ENCODE assay signal across 10 cellular contexts in genomic region chr6:107731422-107732319, GRCh38.
DNase-seq lines count a peak whose midpoint lies in the region; ATAC-seq and TF ChIP-seq lines count a peak whose summit lies in the region.
"Had no signal": no experiment of that assay in that cellular context is flagged by ENCODE, and none has a peak within 500 bp of the region (broad histone marks: within the 10 kb centered on the region; RNA-seq: fewer than 3 reads in every experiment).

No MANE protein-coding gene starts in this region.

- no peak overlapping the region for H2AK5ac ChIP-seq in mesenchymal stem cell (ENCODE audit: low read length, severe bottlenecking)

- ATAC-seq in activated naive CD8-positive, alpha-beta T cell treated with anti-CD3 and anti-CD28 coated beads, Interleukin-2, amount 50 U/mL, for 24 hours: peak; percentile 39
- ATAC-seq in naive thymus-derived CD4-positive, alpha-beta T cell: peak; percentile 53
- ATAC-seq in HG02938 (IDR thresholded peaks at IDR 0.05; ENCODE audit: unreplicated experiment): no peak
- ATAC-seq in GM19035 (IDR thresholded peaks at IDR 0.05; ENCODE audit: unreplicated experiment): no peak

- peaks cover 0 to 3% (median 0%) of the 10 kb centered on the region in 8 donors for H3K9me3 Mint-ChIP-seq in CD4-positive, alpha-beta memory T cell
- no peaks in the 10 kb centered on the region for H3K9me3 Mint-ChIP-seq in activated naive CD8-positive, alpha-beta T cell treated with anti-CD3 and anti-CD28 coated beads, Interleukin-2, amount 50 U/mL, for 24 hours
- H3K9me3 Mint-ChIP-seq in naive thymus-derived CD4-positive, alpha-beta T cell: no peaks in the 10 kb centered on the region

- H3K4me1 ChIP-seq in CD4-positive, alpha-beta memory T cell (ENCODE audit: insufficient read depth, low read length): peaks cover 90% of the 10 kb centered on the region
- peaks cover 55 to 65% of the 10 kb centered on the region in 2 donors for H3K4me1 ChIP-seq in naive thymus-derived CD4-positive, alpha-beta T cell (ENCODE audit: control insufficient read depth in 2 of 2, insufficient read depth in 2 of 2, low read length in 2 of 2)
- no peaks in the 10 kb centered on the region for H3K4me1 ChIP-seq in mesenchymal stem cell (ENCODE audit: control insufficient read depth, insufficient read depth, low read depth, low read length)
- H3K4me1 ChIP-seq: sigmoid colon had no signal

- H2BK5ac ChIP-seq in mesenchymal stem cell (ENCODE audit: low read depth, low read length, poor library complexity, severe bottlenecking): no peak overlapping the region

- no peaks in the 10 kb centered on the region for H3K36me3 ChIP-seq in CD4-positive, alpha-beta memory T cell (ENCODE audit: insufficient read depth, low read length)
- H3K36me3 ChIP-seq in naive thymus-derived CD4-positive, alpha-beta T cell (ENCODE audit: control insufficient read depth in 2 of 3, insufficient read depth in 3 of 3, low read length in 3 of 3): peaks cover 0 to 4% (median 0%) of the 10 kb centered on the region in 3 experiments
- no peaks in the 10 kb centered on the region for H3K36me3 ChIP-seq in mesenchymal stem cell (ENCODE audit: control insufficient read depth in 1 of 2, insufficient read depth in 2 of 2, low read depth in 1 of 2, low read length in 2 of 2)
- H3K36me3 ChIP-seq: sigmoid colon had no signal

- peak overlapping the region; percentile 84 for H3K27ac ChIP-seq in CD4-positive, alpha-beta memory T cell (ENCODE audit: low read depth, low read length)
- H3K27ac ChIP-seq in naive thymus-derived CD4-positive, alpha-beta T cell (ENCODE audit: low read depth, low read length): peak overlapping the region; percentile 77
- no peak overlapping the region for H3K27ac ChIP-seq in mesenchymal stem cell (ENCODE audit: low read length, poor library complexity, severe bottlenecking)
- H3K27ac ChIP-seq: sigmoid colon had no signal

- 71% methylated on average over 17 of the region's 17 CpGs for WGBS in mesenchymal stem cell

- H2AFZ ChIP-seq in mesenchymal stem cell (ENCODE audit: low read depth, low read length): no peak overlapping the region

- H3K18ac ChIP-seq in mesenchymal stem cell (ENCODE audit: low read depth in 1 of 2, low read length in 2 of 2): no peak overlapping the region

- H3K4me3 Mint-ChIP-seq in CD4-positive, alpha-beta memory T cell: peak overlapping the region; percentile 91 to 99 (median 96)
- H3K4me3 Mint-ChIP-seq in activated naive CD8-positive, alpha-beta T cell treated with anti-CD3 and anti-CD28 coated beads, Interleukin-2, amount 50 U/mL, for 24 hours: peak overlapping the region; percentile 88
- H3K4me3 Mint-ChIP-seq in naive thymus-derived CD4-positive, alpha-beta T cell: peak overlapping the region; percentile 85 to 99 (median 97)

- H2BK120ac ChIP-seq in mesenchymal stem cell (ENCODE audit: low read depth, low read length): no peak overlapping the region

- no peak overlapping the region for H2BK12ac ChIP-seq in mesenchymal stem cell (ENCODE audit: low read length in 2 of 2)

- peaks cover 53 to 96% (median 73%) of the 10 kb centered on the region in 4 donors for H3K4me1 Mint-ChIP-seq in CD4-positive, alpha-beta memory T cell
- H3K4me1 Mint-ChIP-seq in activated naive CD8-positive, alpha-beta T cell treated with anti-CD3 and anti-CD28 coated beads, Interleukin-2, amount 50 U/mL, for 24 hours: peaks cover 81% of the 10 kb centered on the region
- peaks cover 56 to 86% (median 76%) of the 10 kb centered on the region in 7 donors for H3K4me1 Mint-ChIP-seq in naive thymus-derived CD4-positive, alpha-beta T cell

- H4K91ac ChIP-seq in mesenchymal stem cell (ENCODE audit: low read length): no peak overlapping the region

- peak overlapping the region; percentile 71 to 88 for H3K4me3 ChIP-seq in CD4-positive, alpha-beta memory T cell (ENCODE audit: low read length in 2 of 2)
- no peak overlapping the region for H3K4me3 ChIP-seq in NB4 (ENCODE audit: low read depth, low read length)
- H3K4me3 ChIP-seq in naive thymus-derived CD4-positive, alpha-beta T cell (ENCODE audit: low read length): peak overlapping the region; percentile 68
- no peak overlapping the region for H3K4me3 ChIP-seq in mesenchymal stem cell (ENCODE audit: insufficient read depth in 1 of 2, low read depth in 1 of 2, low read length in 2 of 2)
- H3K4me3 ChIP-seq: sigmoid colon had no signal

- no peak overlapping the region for H3K9ac ChIP-seq in mesenchymal stem cell (ENCODE audit: low read length)

- CTCF ChIA-PET in CD4-positive, alpha-beta memory T cell (lab: Charles Lee; ENCODE audit: partially characterized antibody): interaction anchor here (0.9 to 7.5 kb wide), 12 partner anchors 9 to 318 kb away, joined by 3 to 224 read pairs (median 8); partner anchors contain the start of gene SCML4
- CTCF ChIA-PET in naive thymus-derived CD4-positive, alpha-beta T cell (lab: Charles Lee): interaction anchor here (1.1 to 6.9 kb wide), 7 partner anchors 9 to 136 kb away, joined by 6 to 128 read pairs (median 28); partner anchors contain the start of gene SCML4

- TF ChIP-seq CTCF in NB4 (IDR thresholded peaks at IDR 0.05; ENCODE audit: low read depth, low read length): no peak

- no peak overlapping the region for H3K4me2 ChIP-seq in mesenchymal stem cell (ENCODE audit: low read length, poor library complexity, severe bottlenecking)

- no peaks in the 10 kb centered on the region for H3K27me3 ChIP-seq in CD4-positive, alpha-beta memory T cell (ENCODE audit: insufficient read depth, low read length)
- no peaks in the 10 kb centered on the region for H3K27me3 ChIP-seq in naive thymus-derived CD4-positive, alpha-beta T cell (ENCODE audit: control insufficient read depth in 2 of 2, insufficient read depth in 2 of 2, low read length in 2 of 2)
- H3K27me3 ChIP-seq in mesenchymal stem cell (ENCODE audit: control insufficient read depth in 1 of 2, insufficient read depth in 1 of 2, low read length in 2 of 2): peaks cover 52 to 66% of the 10 kb centered on the region in 2 experiments

- no peaks in the 10 kb centered on the region for H3K9me3 ChIP-seq in CD4-positive, alpha-beta memory T cell (ENCODE audit: control insufficient read depth in 1 of 2, low read length in 2 of 2)
- no peaks in the 10 kb centered on the region for H3K9me3 ChIP-seq in naive thymus-derived CD4-positive, alpha-beta T cell (ENCODE audit: control insufficient read depth in 2 of 3, low read length in 3 of 3)
- no peaks in the 10 kb centered on the region for H3K9me3 ChIP-seq in mesenchymal stem cell (ENCODE audit: control insufficient read depth, low read length)
- H3K9me3 ChIP-seq: sigmoid colon had no signal

- H3K23ac ChIP-seq in mesenchymal stem cell (ENCODE audit: low read length in 2 of 2): no peak overlapping the region

- H3K27me3 Mint-ChIP-seq in CD4-positive, alpha-beta memory T cell: no peaks in the 10 kb centered on the region
- no peaks in the 10 kb centered on the region for H3K27me3 Mint-ChIP-seq in activated naive CD8-positive, alpha-beta T cell treated with anti-CD3 and anti-CD28 coated beads, Interleukin-2, amount 50 U/mL, for 24 hours
- H3K27me3 Mint-ChIP-seq in naive thymus-derived CD4-positive, alpha-beta T cell: peaks cover 0 to 13% (median 0%) of the 10 kb centered on the region in 5 donors

- no peak overlapping the region for H3K4ac ChIP-seq in mesenchymal stem cell (ENCODE audit: low read depth in 1 of 2, low read length in 2 of 2)

- H3K79me1 ChIP-seq in mesenchymal stem cell (replicated peaks; ENCODE audit: low read length, poor library complexity, severe bottlenecking): no peaks in the 10 kb centered on the region

- H4K8ac ChIP-seq in mesenchymal stem cell (ENCODE audit: low read length): no peak overlapping the region

- DNase-seq in CD4-positive, alpha-beta memory T cell: peak; percentile 43 to 61 (median 46)
- DNase-seq in NB4 (ENCODE audit: low read depth) (peak; percentile 47), mesenchymal stem cell (no peak)
- DNase-seq in activated naive CD8-positive, alpha-beta T cell treated with anti-CD3 and anti-CD28 coated beads, Interleukin-2, amount 50 U/mL, for 24 hours: peak; percentile 33
- peak in 7 of 9 donors; percentile 45 to 64 (median 58) for DNase-seq in naive thymus-derived CD4-positive, alpha-beta T cell
- no peak for DNase-seq in stimulated activated CD4-positive, alpha-beta T cell treated with anti-CD3 and anti-CD28 coated beads, Interleukin-12 subunit alpha, Interleukin-12 subunit beta, amount 100 ng/mL, for 4 hours
- DNase-seq: Calu3, sigmoid colon had no signal

- no peak for TF ChIP-seq POLR2A in NB4 (IDR thresholded peaks at IDR 0.05; ENCODE audit: extremely low read depth, insufficient read length)

- intact Hi-C loops in CD4-positive, alpha-beta memory T cell (cut with micrococcal nuclease): loop anchor here (1.0 to 2.0 kb wide), 2 partner anchors 57 to 93 kb away; partner anchors contain the start of gene SCML4
- intact Hi-C loops in naive thymus-derived CD4-positive, alpha-beta T cell (cut with micrococcal nuclease): loop anchor here in 1 of 2 donors (1.0 to 10.0 kb wide), 3 partner anchors 15 to 1273 kb away; partner anchors contain the start of gene SEC63

- POLR2A ChIA-PET in CD4-positive, alpha-beta memory T cell (lab: Charles Lee; ENCODE audit: partially characterized antibody): interaction anchor here (0.7 to 17.6 kb wide), 13 partner anchors 9 to 135 kb away, joined by 3 to 270 read pairs (median 12); partner anchors contain the start of gene SCML4
- POLR2A ChIA-PET in naive thymus-derived CD4-positive, alpha-beta T cell (lab: Charles Lee): interaction anchor here (0.7 to 10.0 kb wide), 19 partner anchors 9 to 120 kb away, joined by 3 to 176 read pairs (median 5); partner anchors contain the start of gene SCML4

- peaks cover 29 to 48% of the 10 kb centered on the region in 2 donors for H3K36me3 Mint-ChIP-seq in CD4-positive, alpha-beta memory T cell
- H3K36me3 Mint-ChIP-seq in activated naive CD8-positive, alpha-beta T cell treated with anti-CD3 and anti-CD28 coated beads, Interleukin-2, amount 50 U/mL, for 24 hours (ENCODE audit: low read depth): peaks cover 7% of the 10 kb centered on the region
- H3K36me3 Mint-ChIP-seq in naive thymus-derived CD4-positive, alpha-beta T cell: peaks cover 0 to 31% (median 18%) of the 10 kb centered on the region in 5 donors

- H3K14ac ChIP-seq in mesenchymal stem cell (ENCODE audit: low read length in 2 of 2): no peak overlapping the region

- peak overlapping the region; percentile 79 to 97 (median 92) for H3K27ac Mint-ChIP-seq in CD4-positive, alpha-beta memory T cell
- H3K27ac Mint-ChIP-seq in activated naive CD8-positive, alpha-beta T cell treated with anti-CD3 and anti-CD28 coated beads, Interleukin-2, amount 50 U/mL, for 24 hours: peak overlapping the region; percentile 88
- H3K27ac Mint-ChIP-seq in naive thymus-derived CD4-positive, alpha-beta T cell: peak overlapping the region; percentile 77 to 98 (median 95)

- H2BK15ac ChIP-seq in mesenchymal stem cell (ENCODE audit: low read depth, poor library complexity, severe bottlenecking): no peak overlapping the region

Comparison
In these comparisons a context has a peak if more than half of its experiments do, and no peak if none do; other contexts are left out.
1. DNase-seq: peak in CD4-positive, alpha-beta memory T cell (5 of 5), NB4 (single experiment), activated naive CD8-positive, alpha-beta T cell treated with anti-CD3 and anti-CD28 coated beads, Interleukin-2, amount 50 U/mL, for 24 hours (single experiment) and naive thymus-derived CD4-positive, alpha-beta T cell (7 of 9); none in mesenchymal stem cell (single experiment) and stimulated activated CD4-positive, alpha-beta T cell treated with anti-CD3 and anti-CD28 coated beads, Interleukin-12 subunit alpha, Interleukin-12 subunit beta, amount 100 ng/mL, for 4 hours (single experiment).
2. H3K4me3 ChIP-seq: peak in CD4-positive, alpha-beta memory T cell (2 of 2) and naive thymus-derived CD4-positive, alpha-beta T cell (single experiment); none in NB4 (single experiment) and mesenchymal stem cell (0 of 2).
3. ATAC-seq: peak in activated naive CD8-positive, alpha-beta T cell treated with anti-CD3 and anti-CD28 coated beads, Interleukin-2, amount 50 U/mL, for 24 hours (single experiment) and naive thymus-derived CD4-positive, alpha-beta T cell (single experiment); none in HG02938 (single experiment) and GM19035 (single experiment).
4. Peak in every context shown above with its lines, with median percentiles within 50 percentile points of each other: H3K27ac Mint-ChIP-seq and H3K4me3 Mint-ChIP-seq.